In the genomic region with DNA sequence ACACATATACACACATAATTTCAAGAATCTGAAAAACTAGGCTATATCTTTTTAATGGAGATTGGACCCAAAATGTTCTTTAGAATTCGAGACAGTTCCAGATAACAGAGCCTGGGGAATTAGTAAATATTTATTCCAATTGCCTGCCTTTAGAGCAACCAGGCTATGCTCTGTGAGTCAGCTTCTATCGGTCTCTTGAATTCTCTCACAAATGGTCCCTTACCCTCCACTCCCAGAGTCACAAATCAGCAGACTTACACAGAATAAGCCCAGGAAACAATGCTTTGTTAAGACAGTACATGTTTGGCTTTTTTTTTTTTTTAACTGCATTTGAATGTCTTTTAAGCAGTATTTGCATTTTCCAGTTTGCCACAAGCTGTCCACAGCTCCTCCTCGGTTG, we compare ENCODE assay signal across 30 cellular contexts.
"Had no signal": no experiment of that assay in that cellular context is flagged by ENCODE, and none has a peak within 500 bp of the region (broad histone marks: within the 10 kb centered on the region; RNA-seq: fewer than 3 reads in every experiment).

No MANE protein-coding gene starts in this region.

- H2AFZ ChIP-seq: parathyroid adenoma had no signal

- H3K27me3 ChIP-seq: gastroesophageal sphincter, right atrium auricular region, transverse colon had no signal

- H3K36me3 ChIP-seq: gastroesophageal sphincter, right atrium auricular region, transverse colon had no signal

- H3K27ac ChIP-seq: gastroesophageal sphincter, parathyroid adenoma, psoas muscle, right atrium auricular region, transverse colon had no signal

- FAIRE-seq: endothelial cell of umbilical vein, keratinocyte had no signal

- ATAC-seq: activated CD8-positive, alpha-beta T cell treated with anti-CD3 and anti-CD28 coated beads for 36 hours; activated T-cell treated with anti-CD3 and anti-CD28 coated beads, Interleukin-2, amount 50 U/mL, for 72 hours; gastroesophageal sphincter; left cardiac atrium; left ventricle myocardium superior; naive thymus-derived CD4-positive, alpha-beta T cell; psoas muscle; T-helper 17 cell had no signal

- H3K4me3 Mint-ChIP-seq: activated CD8-positive, alpha-beta T cell treated with anti-CD3 and anti-CD28 coated beads for 36 hours; activated naive CD4-positive, alpha-beta T cell treated with anti-CD3 and anti-CD28 coated beads, Interleukin-2, amount 10 ng/mL, durations not matched to agents 7 days and 5 days; activated T-cell treated with anti-CD3 and anti-CD28 coated beads, Interleukin-2, amount 50 U/mL, for 72 hours; naive thymus-derived CD4-positive, alpha-beta T cell; stimulated activated naive B cell treated with anti-CD40 and anti-IgM and Interleukin-4, amounts not matched to agents 10 μg/mL and 1 μg/mL and 100 μg/mL, for 72 hours; T-helper 17 cell had no signal

- H3K9ac ChIP-seq: parathyroid adenoma had no signal

- H3K27me3 Mint-ChIP-seq: activated CD8-positive, alpha-beta T cell treated with anti-CD3 and anti-CD28 coated beads for 36 hours; activated naive CD4-positive, alpha-beta T cell treated with anti-CD3 and anti-CD28 coated beads, Interleukin-2, amount 10 ng/mL, durations not matched to agents 7 days and 5 days; naive thymus-derived CD4-positive, alpha-beta T cell; stimulated activated naive B cell treated with anti-CD40 and anti-IgM and Interleukin-4, amounts not matched to agents 10 μg/mL and 1 μg/mL and 100 μg/mL, for 72 hours; T-helper 17 cell had no signal

- H3K4me1 ChIP-seq: gastroesophageal sphincter, parathyroid adenoma, right atrium auricular region, transverse colon had no signal

- DNase-seq: activated CD4-positive, alpha-beta T cell treated with anti-CD3 and anti-CD28 coated beads, Interleukin-2, amount 50 U/mL, for 1 hour; activated CD4-positive, CD25-positive, alpha-beta regulatory T cell treated with anti-CD3 and anti-CD28 coated beads, Interleukin-2, amount 50 U/mL, for 72 hours; activated CD8-positive, alpha-beta T cell treated with anti-CD3 and anti-CD28 coated beads for 36 hours; activated effector memory CD4-positive, alpha-beta T cell treated with anti-CD3 and anti-CD28 coated beads, Interleukin-2, amount 50 U/mL, for 16 hours; activated naive CD4-positive, alpha-beta T cell treated with anti-CD3 and anti-CD28 coated beads, Interleukin-2, amount 10 ng/mL, durations not matched to agents 7 days and 5 days; activated T-cell treated with anti-CD3 and anti-CD28 coated beads, Interleukin-2, amount 50 U/mL, for 72 hours; amygdala; caudate nucleus; cortex of kidney; head of caudate nucleus; hippocampal formation; left cardiac atrium; left ventricle myocardium superior; mammary epithelial cell; midbrain; naive thymus-derived CD4-positive, alpha-beta T cell; occipital lobe; psoas muscle; stimulated activated CD4-positive, alpha-beta T cell treated with anti-CD3 and anti-CD28 coated beads, Interleukin-1b, Interleukin-23, amount 100 ng/mL, for 48 hours; stimulated activated CD4-positive, alpha-beta T cell treated with anti-CD3 and anti-CD28 coated beads, Interleukin-4, amount 100 ng/mL, for 4 hours; stimulated activated CD8-positive, alpha-beta memory T cell treated with anti-CD3 and anti-CD28 coated beads, Interleukin-4, amount 100 ng/mL, for 48 hours; stimulated activated naive B cell treated with anti-CD40 and anti-IgM and Interleukin-4, amounts not matched to agents 10 μg/mL and 1 μg/mL and 100 μg/mL, for 72 hours; T-helper 17 cell; transverse colon had no signal

- H3K27ac Mint-ChIP-seq: activated naive CD4-positive, alpha-beta T cell treated with anti-CD3 and anti-CD28 coated beads, Interleukin-2, amount 10 ng/mL, durations not matched to agents 7 days and 5 days; stimulated activated naive B cell treated with anti-CD40 and anti-IgM and Interleukin-4, amounts not matched to agents 10 μg/mL and 1 μg/mL and 100 μg/mL, for 72 hours; T-helper 17 cell had no signal

- H3K4me3 ChIP-seq: gastroesophageal sphincter, psoas muscle, right atrium auricular region, smooth muscle cell, transverse colon had no signal

- H3K4me2 ChIP-seq: smooth muscle cell had no signal
